In the genomic region with DNA sequence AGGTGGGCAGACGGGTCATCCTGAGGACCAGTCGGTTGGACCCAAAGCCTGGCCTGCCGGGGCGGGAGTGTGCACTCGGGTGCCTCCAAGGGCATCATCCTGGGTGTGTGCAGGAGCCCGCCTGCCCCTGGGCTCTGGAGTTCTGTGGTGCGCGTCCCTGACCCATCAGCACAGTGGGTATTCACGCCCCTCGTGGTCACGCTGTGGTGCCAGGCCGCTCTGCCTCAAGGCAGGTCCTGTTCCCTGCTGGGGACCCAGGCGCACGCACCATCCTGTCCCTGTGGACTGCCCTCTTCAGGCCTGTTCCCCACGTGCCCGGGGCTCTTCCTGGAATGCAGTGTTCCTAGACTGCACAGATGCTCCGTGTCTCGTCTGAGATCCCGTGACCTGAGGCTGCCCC, we compare ENCODE assay signal across 3 cellular contexts.
TF ChIP-seq lines count a peak whose summit lies in the region.

No MANE protein-coding gene starts in this region.

TF ChIP-seq in SK-N-SH, 30 proteins besides CTCF, POLR2A, EP300 and RAD21 (continues in another document):
- TF ChIP-seq RCOR1 (IDR thresholded peaks at IDR 0.05; ENCODE audit: low read length) (no peak), RFX5 (IDR thresholded peaks at IDR 0.05; ENCODE audit: low read length) (no peak), FOXJ3 (CRISPR knock-in tag; IDR thresholded peaks at IDR 0.05) (no peak), TCF12 (IDR thresholded peaks at IDR 0.05) (no peak), NFIC (IDR thresholded peaks at IDR 0.05; ENCODE audit: borderline replicate concordance) (no peak), GATA2 (CRISPR knock-in tag; IDR thresholded peaks at IDR 0.05) (no peak), EZH2phosphoT487 (IDR thresholded peaks at IDR 0.05; ENCODE audit: borderline replicate concordance, low read depth) (no peak), MXI1 (IDR thresholded peaks at IDR 0.05; ENCODE audit: low read depth, low read length) (no peak), GABPA (IDR thresholded peaks at IDR 0.05; ENCODE audit: low read depth) (no peak), NRF1 (IDR thresholded peaks at IDR 0.05; ENCODE audit: low read depth, low read length) (no peak)
- TF ChIP-seq, protein P1, sequence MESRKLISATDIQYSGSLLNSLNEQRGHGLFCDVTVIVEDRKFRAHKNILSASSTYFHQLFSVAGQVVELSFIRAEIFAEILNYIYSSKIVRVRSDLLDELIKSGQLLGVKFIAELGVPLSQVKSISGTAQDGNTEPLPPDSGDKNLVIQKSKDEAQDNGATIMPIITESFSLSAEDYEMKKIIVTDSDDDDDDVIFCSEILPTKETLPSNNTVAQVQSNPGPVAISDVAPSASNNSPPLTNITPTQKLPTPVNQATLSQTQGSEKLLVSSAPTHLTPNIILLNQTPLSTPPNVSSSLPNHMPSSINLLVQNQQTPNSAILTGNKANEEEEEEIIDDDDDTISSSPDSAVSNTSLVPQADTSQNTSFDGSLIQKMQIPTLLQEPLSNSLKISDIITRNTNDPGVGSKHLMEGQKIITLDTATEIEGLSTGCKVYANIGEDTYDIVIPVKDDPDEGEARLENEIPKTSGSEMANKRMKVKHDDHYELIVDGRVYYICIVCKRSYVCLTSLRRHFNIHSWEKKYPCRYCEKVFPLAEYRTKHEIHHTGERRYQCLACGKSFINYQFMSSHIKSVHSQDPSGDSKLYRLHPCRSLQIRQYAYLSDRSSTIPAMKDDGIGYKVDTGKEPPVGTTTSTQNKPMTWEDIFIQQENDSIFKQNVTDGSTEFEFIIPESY (IDR thresholded peaks at IDR 0.05; ENCODE audit: borderline replicate concordance, low read depth), result no peak
- TF ChIP-seq, protein P2, sequence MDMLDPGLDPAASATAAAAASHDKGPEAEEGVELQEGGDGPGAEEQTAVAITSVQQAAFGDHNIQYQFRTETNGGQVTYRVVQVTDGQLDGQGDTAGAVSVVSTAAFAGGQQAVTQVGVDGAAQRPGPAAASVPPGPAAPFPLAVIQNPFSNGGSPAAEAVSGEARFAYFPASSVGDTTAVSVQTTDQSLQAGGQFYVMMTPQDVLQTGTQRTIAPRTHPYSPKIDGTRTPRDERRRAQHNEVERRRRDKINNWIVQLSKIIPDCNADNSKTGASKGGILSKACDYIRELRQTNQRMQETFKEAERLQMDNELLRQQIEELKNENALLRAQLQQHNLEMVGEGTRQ (IDR thresholded peaks at IDR 0.05; ENCODE audit: borderline replicate concordance, low read depth, low read length), result no peak
- TF ChIP-seq, protein P3, sequence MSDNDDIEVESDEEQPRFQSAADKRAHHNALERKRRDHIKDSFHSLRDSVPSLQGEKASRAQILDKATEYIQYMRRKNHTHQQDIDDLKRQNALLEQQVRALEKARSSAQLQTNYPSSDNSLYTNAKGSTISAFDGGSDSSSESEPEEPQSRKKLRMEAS (IDR thresholded peaks at IDR 0.05; ENCODE audit: low read depth), result no peak
- TF ChIP-seq, protein P4, sequence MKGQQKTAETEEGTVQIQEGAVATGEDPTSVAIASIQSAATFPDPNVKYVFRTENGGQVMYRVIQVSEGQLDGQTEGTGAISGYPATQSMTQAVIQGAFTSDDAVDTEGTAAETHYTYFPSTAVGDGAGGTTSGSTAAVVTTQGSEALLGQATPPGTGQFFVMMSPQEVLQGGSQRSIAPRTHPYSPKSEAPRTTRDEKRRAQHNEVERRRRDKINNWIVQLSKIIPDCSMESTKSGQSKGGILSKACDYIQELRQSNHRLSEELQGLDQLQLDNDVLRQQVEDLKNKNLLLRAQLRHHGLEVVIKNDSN (IDR thresholded peaks at IDR 0.05; ENCODE audit: borderline replicate concordance, low read depth), result no peak

TF ChIP-seq in SK-N-SH treated with all-trans-retinoic acid at 6 μM for 48 hours, 23 proteins besides CTCF, POLR2A, EP300 and RAD21:
- TF ChIP-seq, protein P5, sequence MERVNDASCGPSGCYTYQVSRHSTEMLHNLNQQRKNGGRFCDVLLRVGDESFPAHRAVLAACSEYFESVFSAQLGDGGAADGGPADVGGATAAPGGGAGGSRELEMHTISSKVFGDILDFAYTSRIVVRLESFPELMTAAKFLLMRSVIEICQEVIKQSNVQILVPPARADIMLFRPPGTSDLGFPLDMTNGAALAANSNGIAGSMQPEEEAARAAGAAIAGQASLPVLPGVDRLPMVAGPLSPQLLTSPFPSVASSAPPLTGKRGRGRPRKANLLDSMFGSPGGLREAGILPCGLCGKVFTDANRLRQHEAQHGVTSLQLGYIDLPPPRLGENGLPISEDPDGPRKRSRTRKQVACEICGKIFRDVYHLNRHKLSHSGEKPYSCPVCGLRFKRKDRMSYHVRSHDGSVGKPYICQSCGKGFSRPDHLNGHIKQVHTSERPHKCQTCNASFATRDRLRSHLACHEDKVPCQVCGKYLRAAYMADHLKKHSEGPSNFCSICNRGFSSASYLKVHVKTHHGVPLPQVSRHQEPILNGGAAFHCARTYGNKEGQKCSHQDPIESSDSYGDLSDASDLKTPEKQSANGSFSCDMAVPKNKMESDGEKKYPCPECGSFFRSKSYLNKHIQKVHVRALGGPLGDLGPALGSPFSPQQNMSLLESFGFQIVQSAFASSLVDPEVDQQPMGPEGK (CRISPR knock-in tag; IDR thresholded peaks at IDR 0.05; ENCODE audit: borderline replicate concordance), result no peak
- no peak for TF ChIP-seq TCF4 (CRISPR knock-in tag; IDR thresholded peaks at IDR 0.05; ENCODE audit: borderline replicate concordance)

TF ChIP-seq in HCT116, 20 proteins besides CTCF, POLR2A, EP300 and RAD21:
- TF ChIP-seq, protein P6, sequence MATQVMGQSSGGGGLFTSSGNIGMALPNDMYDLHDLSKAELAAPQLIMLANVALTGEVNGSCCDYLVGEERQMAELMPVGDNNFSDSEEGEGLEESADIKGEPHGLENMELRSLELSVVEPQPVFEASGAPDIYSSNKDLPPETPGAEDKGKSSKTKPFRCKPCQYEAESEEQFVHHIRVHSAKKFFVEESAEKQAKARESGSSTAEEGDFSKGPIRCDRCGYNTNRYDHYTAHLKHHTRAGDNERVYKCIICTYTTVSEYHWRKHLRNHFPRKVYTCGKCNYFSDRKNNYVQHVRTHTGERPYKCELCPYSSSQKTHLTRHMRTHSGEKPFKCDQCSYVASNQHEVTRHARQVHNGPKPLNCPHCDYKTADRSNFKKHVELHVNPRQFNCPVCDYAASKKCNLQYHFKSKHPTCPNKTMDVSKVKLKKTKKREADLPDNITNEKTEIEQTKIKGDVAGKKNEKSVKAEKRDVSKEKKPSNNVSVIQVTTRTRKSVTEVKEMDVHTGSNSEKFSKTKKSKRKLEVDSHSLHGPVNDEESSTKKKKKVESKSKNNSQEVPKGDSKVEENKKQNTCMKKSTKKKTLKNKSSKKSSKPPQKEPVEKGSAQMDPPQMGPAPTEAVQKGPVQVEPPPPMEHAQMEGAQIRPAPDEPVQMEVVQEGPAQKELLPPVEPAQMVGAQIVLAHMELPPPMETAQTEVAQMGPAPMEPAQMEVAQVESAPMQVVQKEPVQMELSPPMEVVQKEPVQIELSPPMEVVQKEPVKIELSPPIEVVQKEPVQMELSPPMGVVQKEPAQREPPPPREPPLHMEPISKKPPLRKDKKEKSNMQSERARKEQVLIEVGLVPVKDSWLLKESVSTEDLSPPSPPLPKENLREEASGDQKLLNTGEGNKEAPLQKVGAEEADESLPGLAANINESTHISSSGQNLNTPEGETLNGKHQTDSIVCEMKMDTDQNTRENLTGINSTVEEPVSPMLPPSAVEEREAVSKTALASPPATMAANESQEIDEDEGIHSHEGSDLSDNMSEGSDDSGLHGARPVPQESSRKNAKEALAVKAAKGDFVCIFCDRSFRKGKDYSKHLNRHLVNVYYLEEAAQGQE (IDR thresholded peaks at IDR 0.05; ENCODE audit: low read depth), result no peak
- TF ChIP-seq CEBPB (IDR thresholded peaks at IDR 0.05; ENCODE audit: low read depth) (no peak), ELF1 (IDR thresholded peaks at IDR 0.05; ENCODE audit: borderline replicate concordance, low read depth) (no peak), JUND (IDR thresholded peaks at IDR 0.05) (no peak), SP1 (IDR thresholded peaks at IDR 0.05; ENCODE audit: low read depth) (no peak), EZH2phosphoT487 (IDR thresholded peaks at IDR 0.05; ENCODE audit: borderline replicate concordance) (no peak), SRF (IDR thresholded peaks at IDR 0.05; ENCODE audit: low read depth) (no peak)
- TF ChIP-seq, protein P1 (IDR thresholded peaks at IDR 0.05; ENCODE audit: extremely low read depth, insufficient replicate concordance, low read length), result no peak
- TF ChIP-seq, protein P3 (IDR thresholded peaks at IDR 0.05), result no peak
